In genomic region chrX:40877869-40878268, GRCh38 we compare ENCODE assay signal across 8 cellular contexts.
DNase-seq lines count a peak whose midpoint lies in the region; ATAC-seq, FAIRE-seq and TF ChIP-seq lines count a peak whose summit lies in the region.

No MANE protein-coding gene starts in this region.

- no peaks in the 10 kb centered on the region for H3K27me3 ChIP-seq in GM23248 (replicated peaks; ENCODE audit: insufficient read depth)

- H3K27ac ChIP-seq in GM23248 (no peak overlapping the region), VCaP (no peak overlapping the region), kidney (ENCODE audit: low read depth in 2 of 2, low read length in 2 of 2) (no peak overlapping the region)

- H3K4me2 ChIP-seq in GM23248 (ENCODE audit: unreplicated experiment), result peak overlapping the region; percentile 73

- 0 out of 2 replicates have a peak overlapping the region, but pooled peaks have one; percentile 69 for H2AFZ ChIP-seq in GM23248

- H3K9me3 ChIP-seq in GM23248 (ENCODE audit: low read depth) (no peaks in the 10 kb centered on the region), kidney (ENCODE audit: control insufficient read depth in 1 of 2, low read length in 2 of 2) (no peaks in the 10 kb centered on the region)

- H3K9me2 ChIP-seq in GM23248 (ENCODE audit: insufficient read depth), result no peaks in the 10 kb centered on the region

- FAIRE-seq in kidney (lab: Jason Lieb, UNC), result no peak

- H3K79me2 ChIP-seq in GM23248 (ENCODE audit: insufficient read depth), result no peaks in the 10 kb centered on the region

- H3K36me3 ChIP-seq in GM23248 (ENCODE audit: low read depth) (no peaks in the 10 kb centered on the region), kidney (ENCODE audit: control insufficient read depth in 1 of 2, insufficient read depth in 2 of 2, low read length in 2 of 2) (no peaks in the 10 kb centered on the region)

- H3K4me1 ChIP-seq in GM23248 (ENCODE audit: insufficient read depth) (no peaks in the 10 kb centered on the region), kidney (ENCODE audit: control insufficient read depth in 1 of 2, insufficient read depth in 1 of 2, low read depth in 1 of 2, low read length in 2 of 2) (no peaks in the 10 kb centered on the region)

- in situ Hi-C loops in GM23248 (cut with MboI), result no loop called here

- TF ChIP-seq CTCF in AG10803 (conservative IDR thresholded peaks at IDR 0.05; ENCODE audit: low read length) (peak; percentile 52), VCaP (conservative IDR thresholded peaks at IDR 0.05) (peak; percentile 68), kidney (IDR thresholded peaks at IDR 0.05; ENCODE audit: borderline replicate concordance, extremely low read depth, insufficient read depth) (peak; percentile 39)

- intact Hi-C loops in kidney (cut with DNase I), result no loop called here

- H3K4me3 ChIP-seq in AG10803 (ENCODE audit: low read length) (no peak overlapping the region), GM23248 (peak overlapping the region; percentile 45; the same call in 1 of the 2 replicates), kidney (ENCODE audit: low read length in 2 of 2) (peak overlapping the region; percentile 33 to 42)

- WGBS in GM23248 (ENCODE audit: low coverage in 1 of 2, low lambda C conversion rate in 2 of 2, missing lambda C conversion rate in 2 of 2), 2 experiments, result 28% methylated on average over 4 of the region's 4 CpGs

- DNase-seq in AG10803 (ENCODE audit: low read depth) (peak; percentile 31), GM23248 (peak; percentile 33), kidney (no peak), iPS-NIHi11 (ENCODE audit: low spot score) (no peak), DMS153 treated with DMSO at 0.1 percent for 48 hours (lab: John Stamatoyannopoulos, UW; ENCODE audit: unreplicated experiment) (no peak)

- H4K20me1 ChIP-seq in GM23248 (ENCODE audit: insufficient read depth), result no peaks in the 10 kb centered on the region

- H3K9ac ChIP-seq in GM23248, result no peak overlapping the region
- H3K9ac ChIP-seq in kidney (ENCODE audit: low read length in 2 of 2), result no peak overlapping the region

- no peak for ATAC-seq in GM18517 (IDR thresholded peaks at IDR 0.05; ENCODE audit: unreplicated experiment)
- ATAC-seq in GM21786 (IDR thresholded peaks at IDR 0.05; ENCODE audit: unreplicated experiment), result no peak

- no peaks in the 10 kb centered on the region for H3F3A ChIP-seq in GM23248 (ENCODE audit: insufficient read depth)

Comparison
In these comparisons a context has a peak if more than half of its experiments do, and no peak if none do; other contexts are left out.
1. DNase-seq: peak in AG10803 (single experiment) and GM23248 (single experiment); none in kidney (single experiment), iPS-NIHi11 (single experiment) and DMS153 treated with DMSO at 0.1 percent for 48 hours (single experiment).
2. Peak in every context shown above with its lines, with median percentiles within 50 percentile points of each other: CTCF ChIP-seq.